ENCODE assay signal across 13 cellular contexts in the genomic region with DNA sequence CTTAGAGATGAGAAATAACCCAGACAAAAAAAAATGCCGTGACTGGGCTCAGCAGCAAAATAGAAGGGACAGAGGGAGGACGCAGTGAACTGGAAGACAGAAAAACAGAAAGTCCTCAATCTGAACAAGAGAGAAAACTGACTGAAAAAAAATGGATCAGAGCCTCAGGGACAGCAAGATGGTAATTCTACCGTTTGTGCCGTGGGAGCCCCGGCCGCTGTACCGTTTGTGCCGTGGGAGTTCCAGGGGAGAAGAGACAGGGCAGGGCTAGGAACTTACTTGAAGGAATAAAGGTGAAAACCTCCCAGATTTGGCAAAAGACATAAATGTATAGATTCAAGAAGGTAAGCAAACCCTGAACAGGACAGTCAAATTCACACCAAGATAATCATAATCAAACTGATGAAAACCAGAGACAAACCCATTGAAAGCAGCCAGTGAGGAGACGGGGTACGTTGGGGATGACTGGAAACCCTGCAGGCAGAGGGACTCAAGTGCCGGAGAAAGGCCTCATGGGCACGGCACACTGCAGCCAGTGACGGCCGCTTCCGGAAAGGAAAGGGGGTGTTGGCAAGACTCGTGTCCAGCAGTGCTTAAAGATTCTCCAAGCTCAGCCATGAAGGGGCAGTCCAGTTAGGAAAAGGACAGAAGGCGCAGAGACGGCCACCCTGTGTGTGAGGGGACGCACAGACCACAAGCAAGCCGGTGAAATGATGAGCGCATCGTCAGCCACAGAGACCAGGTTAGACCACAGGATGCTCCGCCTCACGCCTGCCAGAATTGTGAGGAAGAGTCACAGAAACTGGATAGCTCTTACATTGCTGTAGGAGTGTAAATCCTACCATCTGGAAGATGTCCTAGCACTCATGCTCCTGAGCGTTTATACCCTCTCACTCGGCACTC. TPM values are rescaled to one million over a fixed set of nuclear protein-coding genes. Genes with fewer than 3 reads are reported as not detected.
DNase-seq lines count a peak whose midpoint lies in the region; ATAC-seq lines count a peak whose summit lies in the region.
"Had no signal": no experiment of that assay in that cellular context is flagged by ENCODE, and none has a peak within 500 bp of the region (broad histone marks: within the 10 kb centered on the region; RNA-seq: fewer than 3 reads in every experiment).

No MANE protein-coding gene starts in this region.

- no peaks in the 10 kb centered on the region for H3K9me2 ChIP-seq in Karpas-422 (replicated peaks; ENCODE audit: insufficient read depth, low read length)

- no peaks in the 10 kb centered on the region for H3K27me3 ChIP-seq in Karpas-422 (ENCODE audit: low read length)

- H3K36me3 ChIP-seq in Karpas-422 (ENCODE audit: insufficient read depth, low read length): peaks cover 18% of the 10 kb centered on the region

- peak overlapping the region; percentile 76 for H3K9ac ChIP-seq in Karpas-422 (ENCODE audit: low read length)

- no peak overlapping the region; the same call in 1 of the 2 replicates for H2AFZ ChIP-seq in Karpas-422 (ENCODE audit: low read length)

- peaks cover 3% of the 10 kb centered on the region; the same call in 1 of the 2 replicates for H3K79me2 ChIP-seq in Karpas-422 (ENCODE audit: low read length)

- peak overlapping the region; percentile 96 for H3K27ac ChIP-seq in Karpas-422 (ENCODE audit: low read length)
- H3K27ac ChIP-seq: HL-60 had no signal

- peak; percentile 25 for ATAC-seq in GM18498 (IDR thresholded peaks at IDR 0.05; ENCODE audit: unreplicated experiment)
- ATAC-seq in GM19455 (IDR thresholded peaks at IDR 0.05; ENCODE audit: unreplicated experiment): peak; percentile 64
- ATAC-seq in HG02938 (IDR thresholded peaks at IDR 0.05; ENCODE audit: unreplicated experiment): peak; percentile 32
- ATAC-seq in HG03135 (IDR thresholded peaks at IDR 0.05; ENCODE audit: unreplicated experiment): no peak

- H3K4me3 ChIP-seq in Karpas-422 (ENCODE audit: low read length): peak overlapping the region; percentile 73

- peaks cover 46% of the 10 kb centered on the region for H3K4me1 ChIP-seq in Karpas-422 (ENCODE audit: low read length)

- no peaks in the 10 kb centered on the region for H3K9me3 ChIP-seq in Karpas-422 (ENCODE audit: low read length)

- peak overlapping the region; percentile 88 for H3K4me2 ChIP-seq in Karpas-422 (ENCODE audit: low read depth, low read length, poor library complexity, severe bottlenecking)

- DNase-seq in Karpas-422 (peak; percentile 92), SW 1271 (lab: John Stamatoyannopoulos, UW) (no peak), NK-92 (lab: John Stamatoyannopoulos, UW; ENCODE audit: unreplicated experiment) (no peak), NCI-H187 (lab: John Stamatoyannopoulos, UW) (no peak)
- DNase-seq: activated CD4-positive, alpha-beta T cell treated with anti-CD3 and anti-CD28 coated beads, Interleukin-2, amount 50 U/mL, for 4 hours; activated naive CD8-positive, alpha-beta T cell treated with anti-CD3 and anti-CD28 coated beads for 36 hours; foreskin melanocyte; stimulated activated CD4-positive, alpha-beta T cell treated with anti-CD3 and anti-CD28 coated beads, Interleukin-2, amount 100 ng/mL, for 24 hours had no signal

- H4K20me1 ChIP-seq in Karpas-422 (ENCODE audit: insufficient read depth, low read depth, low read length): no peaks in the 10 kb centered on the region

RNA-seq across cellular contexts. Expression of gene NFATC1, which starts 40.0 kb away (rescaled TPM):
- 42.9 and 46.1 TPM in 2 replicates for total RNA-seq in Karpas-422 (2014; rRNA removed; shearing (Covaris generic); ENCODE audit: low replicate concordance)
